17 cellular contexts compared by ENCODE assay signal in genomic region chr5:82523633-82524032, GRCh38.
DNase-seq lines count a peak whose midpoint lies in the region; ATAC-seq and TF ChIP-seq lines count a peak whose summit lies in the region.
"Had no signal": no experiment of that assay in that cellular context is flagged by ENCODE, and none has a peak within 500 bp of the region (broad histone marks: within the 10 kb centered on the region; RNA-seq: fewer than 3 reads in every experiment).

No MANE protein-coding gene starts in this region.

- H3K4me1 Mint-ChIP-seq in GM23338: peaks cover 20% of the 10 kb centered on the region
- no peaks in the 10 kb centered on the region for H3K4me1 Mint-ChIP-seq in CD8-positive, alpha-beta T cell (ENCODE audit: low read depth)
- H3K4me1 Mint-ChIP-seq: CD4-positive, CD25-positive, alpha-beta regulatory T cell; IgD-negative memory B cell had no signal

- H3K27ac Mint-ChIP-seq in GM23338: peak overlapping the region; percentile 45; the same call in 1 of the 2 replicates
- no peak overlapping the region for H3K27ac Mint-ChIP-seq in CD8-positive, alpha-beta T cell
- H3K27ac Mint-ChIP-seq: CD4-positive, CD25-positive, alpha-beta regulatory T cell; IgD-negative memory B cell had no signal

- POLR2A ChIA-PET in CD8-positive, alpha-beta T cell (lab: Charles Lee): no interaction called here

- no peak overlapping the region for H3K4me3 Mint-ChIP-seq in GM23338
- no peak overlapping the region for H3K4me3 Mint-ChIP-seq in CD8-positive, alpha-beta T cell
- H3K4me3 Mint-ChIP-seq: CD4-positive, CD25-positive, alpha-beta regulatory T cell; H9; IgD-negative memory B cell had no signal

- H3K9me2 ChIP-seq in GM23338 (ENCODE audit: insufficient read depth) (peaks cover 5% of the 10 kb centered on the region; the same call in 1 of the 2 replicates), hepatocyte (replicated peaks; ENCODE audit: insufficient read depth) (no peaks in the 10 kb centered on the region)

- H4K20me1 ChIP-seq in GM23338 (replicated peaks; ENCODE audit: insufficient read depth) (no peaks in the 10 kb centered on the region), hepatocyte (ENCODE audit: insufficient read depth, poor library complexity, severe bottlenecking) (no peaks in the 10 kb centered on the region)

- H3K36me3 ChIP-seq in GM23338 (ENCODE audit: insufficient read depth) (no peaks in the 10 kb centered on the region), esophagus muscularis mucosa (no peaks in the 10 kb centered on the region), hepatocyte (replicated peaks; ENCODE audit: insufficient read depth, low read depth) (no peaks in the 10 kb centered on the region)
- H3K36me3 ChIP-seq in CD8-positive, alpha-beta T cell (ENCODE audit: insufficient read depth, low read length): no peaks in the 10 kb centered on the region
- H3K36me3 ChIP-seq: BE2C had no signal

- H2AFZ ChIP-seq in GM23338 (no peak overlapping the region), hepatocyte (no peak overlapping the region)
- H2AFZ ChIP-seq: GM23248 had no signal

- H3K9me3 ChIP-seq in esophagus muscularis mucosa (no peaks in the 10 kb centered on the region), hepatocyte (ENCODE audit: low read depth) (no peaks in the 10 kb centered on the region)
- H3K9me3 ChIP-seq in CD8-positive, alpha-beta T cell (ENCODE audit: low read length): no peaks in the 10 kb centered on the region
- H3K9me3 ChIP-seq: BE2C had no signal

- H3K4me3 ChIP-seq in GM23338 (no peak overlapping the region), esophagus muscularis mucosa (no peak overlapping the region), hepatocyte (no peak overlapping the region)
- no peak overlapping the region for H3K4me3 ChIP-seq in CD8-positive, alpha-beta T cell (ENCODE audit: low read depth, low read length)
- H3K4me3 ChIP-seq: GM23248 had no signal

- H3K4me2 ChIP-seq in GM23338 (peak overlapping the region; percentile 1; the same call in 1 of the 2 replicates), hepatocyte (no peak overlapping the region)

- H3K9me3 Mint-ChIP-seq in GM23338: no peaks in the 10 kb centered on the region
- no peaks in the 10 kb centered on the region for H3K9me3 Mint-ChIP-seq in CD8-positive, alpha-beta T cell

- H3K4me1 ChIP-seq in GM23338 (ENCODE audit: insufficient read depth): peaks cover 14% of the 10 kb centered on the region; the same call in 1 of the 2 replicates
- H3K4me1 ChIP-seq in esophagus muscularis mucosa: no peaks in the 10 kb centered on the region
- no peaks in the 10 kb centered on the region for H3K4me1 ChIP-seq in hepatocyte (ENCODE audit: insufficient read depth)
- no peaks in the 10 kb centered on the region for H3K4me1 ChIP-seq in CD8-positive, alpha-beta T cell (ENCODE audit: insufficient read depth, low read length)
- H3K4me1 ChIP-seq: Caco-2 had no signal

- H3K79me2 ChIP-seq in GM23338 (replicated peaks; ENCODE audit: insufficient read depth) (no peaks in the 10 kb centered on the region), hepatocyte (no peaks in the 10 kb centered on the region)

- peak; percentile 67 for ATAC-seq in GM23338
- no peak for ATAC-seq in CD8-positive, alpha-beta T cell
- ATAC-seq: HepG2 had no signal

- H3K36me3 Mint-ChIP-seq in GM23338 (ENCODE audit: low read depth): peaks cover 6% of the 10 kb centered on the region; the same call in 1 of the 3 replicates
- H3K36me3 Mint-ChIP-seq in CD8-positive, alpha-beta T cell: no peaks in the 10 kb centered on the region
- H3K36me3 Mint-ChIP-seq: CD4-positive, CD25-positive, alpha-beta regulatory T cell; IgD-negative memory B cell had no signal

- DNase-seq in GM23338 (ENCODE audit: low spot score) (peak; percentile 63), dermis blood vessel endothelial cell (peak; percentile 5), esophagus muscularis mucosa (ENCODE audit: extremely low spot score) (peak; percentile 29), iPS-NIHi7 (ENCODE audit: extremely low spot score) (peak; percentile 10), hepatocyte (ENCODE audit: low spot score) (no peak), NCI-H1694 (lab: John Stamatoyannopoulos, UW) (no peak)
- no peak for DNase-seq in stimulated activated CD4-positive, alpha-beta T cell treated with anti-CD3 and anti-CD28 coated beads, Interleukin-15, amount 100 ng/mL, for 24 hours
- DNase-seq in CD8-positive, alpha-beta T cell: no peak
- DNase-seq: ACHN; BE2C; C1 segment of cervical spinal cord; Caco-2; CD4-positive, CD25-positive, alpha-beta regulatory T cell; GM23248; H9 had no signal

- TF ChIP-seq EP300 in esophagus muscularis mucosa (IDR thresholded peaks at IDR 0.05): no peak

- no peaks in the 10 kb centered on the region for H3F3A ChIP-seq in GM23338 (replicated peaks; ENCODE audit: low read depth)

- 83% methylated on average over 2 of the region's 2 CpGs for WGBS in esophagus muscularis mucosa
- 95% methylated on average over 2 of the region's 2 CpGs for WGBS in hepatocyte (ENCODE audit: low lambda C conversion rate, missing lambda C conversion rate)

- CTCF ChIA-PET in CD8-positive, alpha-beta T cell (lab: Charles Lee): no interaction called here

- no peak for TF ChIP-seq CTCF in GM23338 (conservative IDR thresholded peaks at IDR 0.05; ENCODE audit: low read depth in 2 of 2)
- no peak for TF ChIP-seq CTCF in esophagus muscularis mucosa (IDR thresholded peaks at IDR 0.05)
- TF ChIP-seq CTCF in hepatocyte (IDR thresholded peaks at IDR 0.05; ENCODE audit: poor library complexity): no peak
- no peak for TF ChIP-seq CTCF in CD8-positive, alpha-beta T cell (IDR thresholded peaks at IDR 0.05)

- no peak for TF ChIP-seq POLR2A in esophagus muscularis mucosa (IDR thresholded peaks at IDR 0.05; ENCODE audit: low read depth)

- H3K27me3 ChIP-seq in GM23338 (ENCODE audit: insufficient read depth) (no peaks in the 10 kb centered on the region), esophagus muscularis mucosa (no peaks in the 10 kb centered on the region), hepatocyte (no peaks in the 10 kb centered on the region)
- H3K27me3 ChIP-seq in CD8-positive, alpha-beta T cell (ENCODE audit: insufficient read depth, low read length): no peaks in the 10 kb centered on the region
- H3K27me3 ChIP-seq: BE2C had no signal

- intact Hi-C loops in esophagus muscularis mucosa (cut with DNase I): no loop called here
- intact Hi-C loops in CD8-positive, alpha-beta T cell (cut with DNase I, micrococcal nuclease): no loop called here

- no peaks in the 10 kb centered on the region for H3K27me3 Mint-ChIP-seq in GM23338 (ENCODE audit: insufficient read depth, low read depth, poor library complexity)
- no peaks in the 10 kb centered on the region for H3K27me3 Mint-ChIP-seq in CD8-positive, alpha-beta T cell (ENCODE audit: low read depth)
- H3K27me3 Mint-ChIP-seq: CD4-positive, CD25-positive, alpha-beta regulatory T cell; IgD-negative memory B cell had no signal

- H3K27ac ChIP-seq in GM23338 (ENCODE audit: low read depth) (no peak overlapping the region), esophagus muscularis mucosa (replicated peaks in 1 of 4) (no peak overlapping the region), hepatocyte (no peak overlapping the region)
- H3K27ac ChIP-seq in CD8-positive, alpha-beta T cell (ENCODE audit: low read depth, low read length): no peak overlapping the region
- H3K27ac ChIP-seq: GM23248 had no signal

TF ChIP-seq in GM23338, 12 proteins besides CTCF, POLR2A, EP300 and RAD21 (continues in another document):
- TF ChIP-seq ZNF114 (CRISPR knock-in tag; IDR thresholded peaks at IDR 0.05) (no peak), ETS1 (IDR thresholded peaks at IDR 0.05) (no peak), STAT1 (IDR thresholded peaks at IDR 0.05; ENCODE audit: unreplicated experiment) (no peak)

Comparison
In these comparisons a context has a peak if more than half of its experiments do, and no peak if none do; other contexts are left out.
1. DNase-seq: peak in GM23338 (single experiment), dermis blood vessel endothelial cell (single experiment), esophagus muscularis mucosa (single experiment) and iPS-NIHi7 (single experiment); none in stimulated activated CD4-positive, alpha-beta T cell treated with anti-CD3 and anti-CD28 coated beads, Interleukin-15, amount 100 ng/mL, for 24 hours (single experiment), hepatocyte (single experiment), CD8-positive, alpha-beta T cell (0 of 7) and NCI-H1694 (single experiment).